32 cellular contexts compared by ENCODE assay signal in genomic region chr2:98793275-98793674, GRCh38.
DNase-seq lines count a peak whose midpoint lies in the region; ATAC-seq, FAIRE-seq and TF ChIP-seq lines count a peak whose summit lies in the region.
"Had no signal": no experiment of that assay in that cellular context is flagged by ENCODE, and none has a peak within 500 bp of the region (broad histone marks: within the 10 kb centered on the region; RNA-seq: fewer than 3 reads in every experiment).

No MANE protein-coding gene starts in this region.

- POLR2A ChIA-PET in MCF 10A (lab: Yijun Ruan, JAX) = interaction anchor here (1.9 kb wide), 1 partner anchor 10 kb away, joined by 7 read pairs; no protein-coding TSS in a partner anchor

- intact Hi-C loops in breast epithelium (cut with DNase I; ENCODE audit: low total_unique reads) = no loop called here
- intact Hi-C loops in MCF 10A (cut with micrococcal nuclease) = no loop called here
- intact Hi-C loops in esophagus squamous epithelium (cut with DNase I) = no loop called here

- BruUV-seq in MCF 10A (replicated peaks; lab: Mats Ljungman, UMichigan) = no TSS peak

- TF ChIP-seq CTCF in breast epithelium (IDR thresholded peaks at IDR 0.05) (no peak), MCF 10A (IDR thresholded peaks at IDR 0.05; ENCODE audit: unreplicated experiment) (no peak), osteocyte (IDR thresholded peaks at IDR 0.05) (no peak), esophagus squamous epithelium (IDR thresholded peaks at IDR 0.05) (no peak)

- TF ChIP-seq POLR2A in breast epithelium (IDR thresholded peaks at IDR 0.05) (no peak), esophagus squamous epithelium (IDR thresholded peaks at IDR 0.05) (no peak)

- H3K4me1 ChIP-seq in breast epithelium = no peaks in the 10 kb centered on the region
- peaks cover 0 to 13% (median 0%) of the 10 kb centered on the region in 3 donors for H3K4me1 ChIP-seq in esophagus squamous epithelium

- H3K4me3 Mint-ChIP-seq in MCF 10A (ENCODE audit: unreplicated experiment) = no peak overlapping the region
- H3K4me3 Mint-ChIP-seq in osteocyte (ENCODE audit: unreplicated experiment) = no peak overlapping the region
- H3K4me3 Mint-ChIP-seq: activated CD4-positive, alpha-beta T cell treated with anti-CD3 and anti-CD28 coated beads for 36 hours; activated naive CD8-positive, alpha-beta T cell; CD14-positive monocyte; central memory CD8-positive, alpha-beta T cell; H9; nephron progenitor cell; stimulated activated memory B cell treated with anti-CD40 and anti-IgM and Interleukin-4, amounts not matched to agents 10 μg/mL and 1 μg/mL and 100 μg/mL, for 72 hours; T-helper 17 cell had no signal

- no peak for FAIRE-seq in frontal cortex (lab: Jason Lieb, UNC)
- FAIRE-seq: endometrium, GM12892, urothelium cell line had no signal

- H3K9me3 Mint-ChIP-seq in MCF 10A (ENCODE audit: unreplicated experiment) = no peaks in the 10 kb centered on the region
- H3K9me3 Mint-ChIP-seq in osteocyte (ENCODE audit: unreplicated experiment) = no peaks in the 10 kb centered on the region
- H3K9me3 Mint-ChIP-seq: CD14-positive monocyte; central memory CD8-positive, alpha-beta T cell; H9; nephron progenitor cell; stimulated activated memory B cell treated with anti-CD40 and anti-IgM and Interleukin-4, amounts not matched to agents 10 μg/mL and 1 μg/mL and 100 μg/mL, for 72 hours had no signal

- H3K4me3 ChIP-seq in breast epithelium (no peak overlapping the region), esophagus squamous epithelium (no peak overlapping the region)

- no peaks in the 10 kb centered on the region for H3K36me3 ChIP-seq in breast epithelium
- peaks cover 0 to 47% (median 0%) of the 10 kb centered on the region in 3 donors for H3K36me3 ChIP-seq in esophagus squamous epithelium

- peak overlapping the region; percentile 53 to 77 for H3K27ac ChIP-seq in breast epithelium
- no peak overlapping the region for H3K27ac ChIP-seq in esophagus squamous epithelium
- H3K27ac ChIP-seq: 22Rv1 had no signal

- H3K9me3 ChIP-seq in breast epithelium (no peaks in the 10 kb centered on the region), esophagus squamous epithelium (no peaks in the 10 kb centered on the region)
- H3K9me3 ChIP-seq: SK-N-SH had no signal

- H3K27me3 ChIP-seq in breast epithelium (no peaks in the 10 kb centered on the region), esophagus squamous epithelium (no peaks in the 10 kb centered on the region)

- H3K27me3 Mint-ChIP-seq in MCF 10A (ENCODE audit: insufficient read depth, unreplicated experiment) (no peaks in the 10 kb centered on the region), osteocyte (ENCODE audit: unreplicated experiment) (peaks cover 21% of the 10 kb centered on the region)
- H3K27me3 Mint-ChIP-seq: activated CD4-positive, alpha-beta T cell treated with anti-CD3 and anti-CD28 coated beads for 36 hours; central memory CD8-positive, alpha-beta T cell; stimulated activated memory B cell treated with anti-CD40 and anti-IgM and Interleukin-4, amounts not matched to agents 10 μg/mL and 1 μg/mL and 100 μg/mL, for 72 hours; T-helper 17 cell had no signal

- no peak for DNase-seq in breast epithelium (ENCODE audit: low spot score in 2 of 2)
- DNase-seq in MCF 10A (ENCODE audit: unreplicated experiment) = no peak
- peak; percentile 10 for DNase-seq in fibroblast of peridontal ligament (ENCODE audit: extremely low read depth)
- DNase-seq in osteocyte (ENCODE audit: extremely low spot score, unreplicated experiment) = peak; percentile 6
- DNase-seq in activated CD4-positive, CD25-positive, alpha-beta regulatory T cell (lab: John Stamatoyannopoulos, UW) = no peak
- no peak for DNase-seq in frontal cortex (ENCODE audit: low spot score in 2 of 2)
- DNase-seq in esophagus squamous epithelium (lab: John Stamatoyannopoulos, UW) = no peak
- DNase-seq: activated CD4-positive, alpha-beta T cell treated with anti-CD3 and anti-CD28 coated beads for 36 hours; activated effector memory CD4-positive, alpha-beta T cell treated with Interleukin-2 at 50 U/mL for 16 hours; activated T-cell treated with anti-CD3 and anti-CD28 coated beads for 4 hours; anterior cingulate cortex; KG1; MM.1S; NCI-H2029 treated with DMSO at 0.1 percent for 48 hours; NCI-H226; nephron progenitor cell; posterior cingulate gyrus; SK-N-SH; stimulated activated CD4-positive, alpha-beta T cell treated with anti-CD3 and anti-CD28 coated beads, Interleukin-4, amount 100 ng/mL, for 4 hours; substantia nigra; T-helper 17 cell had no signal

- no peak overlapping the region for H3K27ac Mint-ChIP-seq in MCF 10A (ENCODE audit: low read depth, unreplicated experiment)
- no peak overlapping the region for H3K27ac Mint-ChIP-seq in osteocyte (ENCODE audit: unreplicated experiment)
- H3K27ac Mint-ChIP-seq: activated CD4-positive, alpha-beta T cell treated with anti-CD3 and anti-CD28 coated beads for 36 hours; activated naive CD8-positive, alpha-beta T cell; CD14-positive monocyte; H9; stimulated activated memory B cell treated with anti-CD40 and anti-IgM and Interleukin-4, amounts not matched to agents 10 μg/mL and 1 μg/mL and 100 μg/mL, for 72 hours; T-helper 17 cell had no signal

- no peak for ATAC-seq in GM19351 (IDR thresholded peaks at IDR 0.05; ENCODE audit: unreplicated experiment)
- ATAC-seq: activated CD4-positive, alpha-beta T cell treated with anti-CD3 and anti-CD28 coated beads for 36 hours; sciatic nerve; stimulated activated memory B cell treated with anti-CD40 and anti-IgM and Interleukin-4, amounts not matched to agents 10 μg/mL and 1 μg/mL and 100 μg/mL, for 72 hours; T-helper 17 cell had no signal

- CTCF ChIA-PET in MCF 10A (lab: Yijun Ruan, JAX) = no interaction called here

- no peaks in the 10 kb centered on the region for H3K4me1 Mint-ChIP-seq in MCF 10A (ENCODE audit: insufficient read depth, unreplicated experiment)
- no peaks in the 10 kb centered on the region for H3K4me1 Mint-ChIP-seq in osteocyte (ENCODE audit: unreplicated experiment)
- H3K4me1 Mint-ChIP-seq: activated CD4-positive, alpha-beta T cell treated with anti-CD3 and anti-CD28 coated beads for 36 hours; central memory CD8-positive, alpha-beta T cell; H9; stimulated activated memory B cell treated with anti-CD40 and anti-IgM and Interleukin-4, amounts not matched to agents 10 μg/mL and 1 μg/mL and 100 μg/mL, for 72 hours; T-helper 17 cell had no signal

- H3K36me3 Mint-ChIP-seq in MCF 10A (ENCODE audit: insufficient read depth, unreplicated experiment) = peaks cover 29% of the 10 kb centered on the region
- H3K36me3 Mint-ChIP-seq in osteocyte (ENCODE audit: unreplicated experiment) = no peaks in the 10 kb centered on the region
- H3K36me3 Mint-ChIP-seq: stimulated activated memory B cell treated with anti-CD40 and anti-IgM and Interleukin-4, amounts not matched to agents 10 μg/mL and 1 μg/mL and 100 μg/mL, for 72 hours had no signal

- 48 to 74% methylated on average over 5 of the region's 5 CpGs for WGBS in esophagus squamous epithelium, 2 donors

Comparison
In these comparisons a context has a peak if more than half of its experiments do, and no peak if none do; other contexts are left out.
1. DNase-seq: peak in fibroblast of peridontal ligament (single experiment) and osteocyte (single experiment); none in breast epithelium (0 of 2), MCF 10A (single experiment), activated CD4-positive, CD25-positive, alpha-beta regulatory T cell (0 of 4), frontal cortex (0 of 2) and esophagus squamous epithelium (single experiment).
2. H3K27ac ChIP-seq: peak in breast epithelium (2 of 2); none in esophagus squamous epithelium (0 of 4).